ENCODE assay signal across 9 cellular contexts in genomic region chr21:17045214-17045835, GRCh38.
DNase-seq lines count a peak whose midpoint lies in the region; TF ChIP-seq lines count a peak whose summit lies in the region.
"Had no signal": no experiment of that assay in that cellular context is flagged by ENCODE, and none has a peak within 500 bp of the region (broad histone marks: within the 10 kb centered on the region; RNA-seq: fewer than 3 reads in every experiment).

No MANE protein-coding gene starts in this region.

- peaks cover 3% of the 10 kb centered on the region for H3K36me3 Mint-ChIP-seq in neural progenitor cell

- DNase-seq in GM04504 (ENCODE audit: low read depth) = peak; percentile 8
- peak; percentile 1 for DNase-seq in NCI-H2081 treated with DMSO at 0.1 percent for 48 hours (lab: John Stamatoyannopoulos, UW)
- DNase-seq in dorsolateral prefrontal cortex = no peak
- DNase-seq in neural progenitor cell (ENCODE audit: low spot score) = no peak
- DNase-seq in spleen = no peak
- DNase-seq in activated CD4-positive, alpha-beta T cell treated with anti-CD3 and anti-CD28 coated beads for 4 hours = no peak
- DNase-seq in mesenteric fat pad (ENCODE audit: low spot score) = no peak
- DNase-seq in activated CD4-positive, CD25-positive, alpha-beta regulatory T cell treated with anti-CD3 and anti-CD28 coated beads, Interleukin-2, amount 50 U/mL, for 72 hours = no peak

- H3K27me3 ChIP-seq in dorsolateral prefrontal cortex = no peaks in the 10 kb centered on the region
- no peaks in the 10 kb centered on the region for H3K27me3 ChIP-seq in neural progenitor cell
- no peaks in the 10 kb centered on the region for H3K27me3 ChIP-seq in spleen (replicated peaks in 1 of 7)

- no peak overlapping the region for H2AFZ ChIP-seq in neural progenitor cell (replicated peaks)

- H3K4me2 ChIP-seq in neural progenitor cell = no peak overlapping the region

- no peak overlapping the region for H3K27ac ChIP-seq in dorsolateral prefrontal cortex
- H3K27ac ChIP-seq in neural progenitor cell = no peak overlapping the region
- no peak overlapping the region for H3K27ac ChIP-seq in spleen

- H3K9me3 Mint-ChIP-seq in neural progenitor cell = peaks cover 13% of the 10 kb centered on the region

- H4K20me1 ChIP-seq in neural progenitor cell (ENCODE audit: low read depth) = no peaks in the 10 kb centered on the region

- peaks cover 5% of the 10 kb centered on the region for H3K4me1 ChIP-seq in neural progenitor cell
- no peaks in the 10 kb centered on the region for H3K4me1 ChIP-seq in spleen

- no peak overlapping the region for H3K4me3 ChIP-seq in dorsolateral prefrontal cortex
- H3K4me3 ChIP-seq in neural progenitor cell = no peak overlapping the region
- H3K4me3 ChIP-seq in spleen = no peak overlapping the region

- no peak for TF ChIP-seq POLR2A in spleen (IDR thresholded peaks at IDR 0.05)

- no peaks in the 10 kb centered on the region for H3K79me2 ChIP-seq in neural progenitor cell (ENCODE audit: low read depth)

- peak; percentile 15 to 74 (median 57) for TF ChIP-seq CTCF in dorsolateral prefrontal cortex (IDR thresholded peaks at IDR 0.05 in 54 of 56, conservative IDR thresholded peaks at IDR 0.05 in 2 of 56; ENCODE audit: low read depth in 1 of 56, partially characterized antibody in 56 of 56)
- peak; percentile 58 for TF ChIP-seq CTCF in neural progenitor cell (IDR thresholded peaks at IDR 0.05)
- peak in 1 of 11 experiments; percentile 11 for TF ChIP-seq CTCF in spleen (IDR thresholded peaks at IDR 0.05 in 8 of 11, conservative IDR thresholded peaks at IDR 0.05 in 3 of 11)

- H3K36me3 ChIP-seq in neural progenitor cell (no peaks in the 10 kb centered on the region), spleen (no peaks in the 10 kb centered on the region)

- H3K9me3 ChIP-seq in neural progenitor cell (ENCODE audit: low read depth) (no peaks in the 10 kb centered on the region), spleen (peaks cover 0 to 20% (median 7%) of the 10 kb centered on the region in 8 donors)

- no peak overlapping the region for H3K27ac Mint-ChIP-seq in neural progenitor cell
- H3K27ac Mint-ChIP-seq: dendritic cell treated with granulocyte-macrophage colony-stimulating factor and Interleukin-4, amounts not matched to agents 40 ng/mL and 50 ng/mL, for 4 days had no signal

- no peak overlapping the region for H3K9ac ChIP-seq in neural progenitor cell

- intact Hi-C loops in dorsolateral prefrontal cortex (cut with DNase I) (loop anchor here in 1 of 2 donors (10.0 kb wide), 1 partner anchor 1151 kb away; no protein-coding TSS in a partner anchor), spleen (cut with DNase I; ENCODE audit: low total_unique reads) (no loop called here)

- peaks cover 7% of the 10 kb centered on the region for H3K4me1 Mint-ChIP-seq in neural progenitor cell

- H3F3A ChIP-seq in neural progenitor cell (ENCODE audit: low read depth) = no peaks in the 10 kb centered on the region

- H3K27me3 Mint-ChIP-seq in neural progenitor cell (ENCODE audit: insufficient read depth, low read depth) = no peaks in the 10 kb centered on the region
- H3K27me3 Mint-ChIP-seq: dendritic cell treated with granulocyte-macrophage colony-stimulating factor and Interleukin-4, amounts not matched to agents 40 ng/mL and 50 ng/mL, for 4 days had no signal

- H3K4me3 Mint-ChIP-seq in neural progenitor cell = no peak overlapping the region
- H3K4me3 Mint-ChIP-seq: dendritic cell treated with granulocyte-macrophage colony-stimulating factor and Interleukin-4, amounts not matched to agents 40 ng/mL and 50 ng/mL, for 4 days had no signal

- 0 to 98% (median 35%) methylated on average over 1 of the region's 1 CpG for WGBS in spleen, 5 donors

Comparison
In these comparisons a context has a peak if more than half of its experiments do, and no peak if none do; other contexts are left out.
1. DNase-seq: peak in GM04504 (single experiment) and NCI-H2081 treated with DMSO at 0.1 percent for 48 hours (single experiment); none in dorsolateral prefrontal cortex (0 of 10), neural progenitor cell (single experiment), spleen (single experiment), activated CD4-positive, alpha-beta T cell treated with anti-CD3 and anti-CD28 coated beads for 4 hours (0 of 2), mesenteric fat pad (single experiment) and activated CD4-positive, CD25-positive, alpha-beta regulatory T cell treated with anti-CD3 and anti-CD28 coated beads, Interleukin-2, amount 50 U/mL, for 72 hours (single experiment).